Comparison of ENCODE assay signal across 8 cellular contexts in genomic region chr1:209513226-209513625, GRCh38.
DNase-seq lines count a peak whose midpoint lies in the region; ATAC-seq, FAIRE-seq and TF ChIP-seq lines count a peak whose summit lies in the region.

No MANE protein-coding gene starts in this region.

- FAIRE-seq in H1 (lab: Jason Lieb, UNC), result peak; percentile 86
- no peak for FAIRE-seq in pancreas (lab: Jason Lieb, UNC)

- H3K27me3 Mint-ChIP-seq in progenitor cell of endocrine pancreas, result peaks cover 3% of the 10 kb centered on the region

- ATAC-seq in HG03354 (IDR thresholded peaks at IDR 0.05; ENCODE audit: poor library complexity, severe bottlenecking, unreplicated experiment) (peak; percentile 74), left colon (no peak), pancreas (no peak)

- TF ChIP-seq POLR2A in H1 (IDR thresholded peaks at IDR 0.05; ENCODE audit: control extremely low read depth in 1 of 2, low read depth in 2 of 2, low read length in 2 of 2), result no peak

- intact Hi-C loops in left colon (cut with DNase I, micrococcal nuclease) (no loop called here), pancreas (cut with DNase I) (no loop called here)

- H2BK12ac ChIP-seq in H1 (ENCODE audit: low read depth, low read length), result no peak overlapping the region

- H3K9me3 Mint-ChIP-seq in progenitor cell of endocrine pancreas (ENCODE audit: low read depth), result peaks cover 3% of the 10 kb centered on the region

- H2AK5ac ChIP-seq in H1 (ENCODE audit: low read depth, low read length), result no peak overlapping the region

- no peak overlapping the region for H3K27ac Mint-ChIP-seq in progenitor cell of endocrine pancreas

- H2AFZ ChIP-seq in H1 (ENCODE audit: low read length), result no peak overlapping the region

- H2BK20ac ChIP-seq in H1 (ENCODE audit: low read length), result no peak overlapping the region

- H3K27ac ChIP-seq in H1 (ENCODE audit: low read depth, low read length) (no peak overlapping the region), pancreas (no peak overlapping the region)

- H3K79me1 ChIP-seq in H1 (ENCODE audit: low read depth, low read length), result no peaks in the 10 kb centered on the region

- no peak overlapping the region for H2BK15ac ChIP-seq in H1 (ENCODE audit: low read length)

- TF ChIP-seq RAD21 in H1 (IDR thresholded peaks at IDR 0.05 in 1 of 2, conservative IDR thresholded peaks at IDR 0.05 in 1 of 2; ENCODE audit: low read depth in 2 of 2, low read length in 2 of 2), result peak; percentile 90 to 94

- H3K4me1 ChIP-seq in H1 (replicated peaks in 1 of 4; ENCODE audit: control insufficient read depth in 3 of 4, insufficient read depth in 4 of 4, low read length in 3 of 4), result no peaks in the 10 kb centered on the region
- no peaks in the 10 kb centered on the region for H3K4me1 ChIP-seq in pancreas

- H3K27me3 ChIP-seq in H1 (replicated peaks in 1 of 4; ENCODE audit: control insufficient read depth in 3 of 4, extremely low read depth in 1 of 4, insufficient read depth in 3 of 4, low read length in 3 of 4) (no peaks in the 10 kb centered on the region), pancreas (no peaks in the 10 kb centered on the region)

- 55% methylated on average over 5 of the region's 5 CpGs; no CpG with 5 or more reads in 1 of the 2 experiments for WGBS in H1 (ENCODE audit: extremely low coverage in 1 of 2, insufficient coverage in 1 of 2, insufficient read length in 1 of 2, insufficient replicate concordance in 2 of 2, low coverage in 1 of 2, low lambda C conversion rate in 2 of 2, missing lambda C conversion rate in 1 of 2), 2 experiments
- 57 to 59% methylated on average over 5 of the region's 5 CpGs for WGBS in pancreas, 2 donors

- no peak overlapping the region for H4K5ac ChIP-seq in H1 (ENCODE audit: insufficient read length, low read depth, low read length)

- no peak overlapping the region for H4K8ac ChIP-seq in H1 (ENCODE audit: extremely low read depth, insufficient read depth, low read length)

- H3K56ac ChIP-seq in H1 (replicated peaks; ENCODE audit: insufficient read length, low read depth, low read length), result no peak overlapping the region

- no peaks in the 10 kb centered on the region for H3K79me2 ChIP-seq in H1 (ENCODE audit: control insufficient read depth in 1 of 2, insufficient read depth in 2 of 2, low read length in 2 of 2)

- CTCF ChIA-PET in GM10248 (lab: Yijun Ruan, JAX) (interaction anchor here (1.1 to 2.2 kb wide), 10 partner anchors 8 to 310 kb away, joined by 3 to 8 read pairs (median 4); no protein-coding TSS in a partner anchor), H1 (lab: Charles Lee; ENCODE audit: partially characterized antibody) (interaction anchor here (0.6 to 6.0 kb wide), 64 partner anchors 8 to 1477 kb away, joined by 3 to 63 read pairs (median 4); no protein-coding TSS in a partner anchor)

- H3K4me3 ChIP-seq in H1 (ENCODE audit: extremely low read depth in 1 of 4, insufficient read depth in 2 of 4, low read depth in 3 of 4, low read length in 4 of 4) (no peak overlapping the region), pancreas (no peak overlapping the region)

- H4K20me1 ChIP-seq in H1 (replicated peaks in 1 of 2; ENCODE audit: control insufficient read depth in 1 of 2, insufficient read depth in 2 of 2, low read length in 2 of 2), result no peaks in the 10 kb centered on the region

- no peak overlapping the region for H3K14ac ChIP-seq in H1 (ENCODE audit: insufficient read length)

- H3K4me3 Mint-ChIP-seq in progenitor cell of endocrine pancreas (ENCODE audit: low read depth), result no peak overlapping the region

- H3K18ac ChIP-seq in H1 (ENCODE audit: extremely low read depth, low read length), result no peak overlapping the region

- TF ChIP-seq CTCF in GM10248 (IDR thresholded peaks at IDR 0.05; ENCODE audit: control extremely low read depth, extremely low read depth, low read depth, missing control alignments), result peak; percentile 38
- TF ChIP-seq CTCF in H1 (IDR thresholded peaks at IDR 0.05; ENCODE audit: control extremely low read depth in 1 of 3, insufficient read depth in 1 of 3, low read depth in 1 of 3, low read length in 3 of 3), result peak in 2 of 3 experiments; percentile 75 to 94; a peak in 3 of 4 replicates
- TF ChIP-seq CTCF in progenitor cell of endocrine pancreas (IDR thresholded peaks at IDR 0.05; ENCODE audit: unreplicated experiment), result peak; percentile 73
- TF ChIP-seq CTCF in pancreas (IDR thresholded peaks at IDR 0.05), result no peak

- no peak overlapping the region for H3K9ac ChIP-seq in H1 (replicated peaks in 1 of 4; ENCODE audit: extremely low read depth in 1 of 4, low read depth in 3 of 4, low read length in 3 of 4)

- TF ChIP-seq EP300 in H1 (IDR thresholded peaks at IDR 0.05; ENCODE audit: borderline replicate concordance in 1 of 2, low read depth in 2 of 2, low read length in 2 of 2), result no peak

- no peak overlapping the region for H4K91ac ChIP-seq in H1 (replicated peaks; ENCODE audit: insufficient read length, low read length)

- H3K23ac ChIP-seq in H1 (ENCODE audit: insufficient read length), result no peak overlapping the region

- peak; percentile 37 for DNase-seq in GM10248 (ENCODE audit: extremely low spot score)
- DNase-seq in NCI-H82 treated with DMSO at 0.1 percent for 48 hours (lab: John Stamatoyannopoulos, UW; ENCODE audit: unreplicated experiment), result peak; percentile 74
- DNase-seq in H1 (ENCODE audit: low read depth in 1 of 2, low spot score in 2 of 2), result peak in 1 of 2 experiments; percentile 50
- no peak for DNase-seq in progenitor cell of endocrine pancreas (ENCODE audit: low spot score, unreplicated experiment)
- DNase-seq in left colon, result no peak
- no peak for DNase-seq in pancreas
- DNase-seq in activated CD4-positive, CD25-positive, alpha-beta regulatory T cell (lab: John Stamatoyannopoulos, UW), result no peak

- no peaks in the 10 kb centered on the region for H3K23me2 ChIP-seq in H1 (ENCODE audit: low read depth, low read length)

- no peak overlapping the region for H3K4ac ChIP-seq in H1 (replicated peaks; ENCODE audit: insufficient read length, low read depth, low read length)

- no peaks in the 10 kb centered on the region for H3K36me3 Mint-ChIP-seq in progenitor cell of endocrine pancreas (ENCODE audit: insufficient read depth)

- POLR2A ChIA-PET in GM10248 (lab: Yijun Ruan, JAX) (no interaction called here), H1 (lab: Charles Lee; ENCODE audit: partially characterized antibody) (no interaction called here)

- H2BK5ac ChIP-seq in H1 (ENCODE audit: low read depth, low read length), result no peak overlapping the region

- H3K36me3 ChIP-seq in H1 (ENCODE audit: control insufficient read depth in 2 of 4, insufficient read depth in 4 of 4, low read length in 3 of 4) (no peaks in the 10 kb centered on the region), pancreas (no peaks in the 10 kb centered on the region)

- no peak overlapping the region for H2BK120ac ChIP-seq in H1 (replicated peaks; ENCODE audit: low read depth, low read length)

- H3K4me2 ChIP-seq in H1 (ENCODE audit: insufficient read depth in 1 of 2, low read depth in 2 of 2, low read length in 2 of 2), result no peak overlapping the region

- no peaks in the 10 kb centered on the region for H3K9me3 ChIP-seq in H1 (ENCODE audit: insufficient read depth in 2 of 2, low read depth in 1 of 2, low read length in 1 of 2)
- no peaks in the 10 kb centered on the region for H3K9me3 ChIP-seq in pancreas

- peaks cover 1% of the 10 kb centered on the region for H3K4me1 Mint-ChIP-seq in progenitor cell of endocrine pancreas (ENCODE audit: low read depth)

TF ChIP-seq in H1, 55 proteins besides CTCF, POLR2A, EP300 and RAD21:
- TF ChIP-seq USF2 (IDR thresholded peaks at IDR 0.05; ENCODE audit: low read length), result no peak
- no peak for TF ChIP-seq PHF8 (conservative IDR thresholded peaks at IDR 0.05; ENCODE audit: low read depth, low read length)
- TF ChIP-seq SP4 (IDR thresholded peaks at IDR 0.05; ENCODE audit: low read length), result no peak
- TF ChIP-seq CEBPB (IDR thresholded peaks at IDR 0.05; ENCODE audit: low read depth, low read length), result no peak

Comparison
In these comparisons a context has a peak if more than half of its experiments do, and no peak if none do; other contexts are left out.
1. DNase-seq: peak in GM10248 (single experiment) and NCI-H82 treated with DMSO at 0.1 percent for 48 hours (single experiment); none in progenitor cell of endocrine pancreas (single experiment), left colon (0 of 2), pancreas (0 of 6) and activated CD4-positive, CD25-positive, alpha-beta regulatory T cell (0 of 4).
2. CTCF ChIP-seq: peak in GM10248 (single experiment), H1 (2 of 3) and progenitor cell of endocrine pancreas (single experiment); none in pancreas (0 of 4).